Comparison of ENCODE assay signal across 8 cellular contexts in the genomic region with DNA sequence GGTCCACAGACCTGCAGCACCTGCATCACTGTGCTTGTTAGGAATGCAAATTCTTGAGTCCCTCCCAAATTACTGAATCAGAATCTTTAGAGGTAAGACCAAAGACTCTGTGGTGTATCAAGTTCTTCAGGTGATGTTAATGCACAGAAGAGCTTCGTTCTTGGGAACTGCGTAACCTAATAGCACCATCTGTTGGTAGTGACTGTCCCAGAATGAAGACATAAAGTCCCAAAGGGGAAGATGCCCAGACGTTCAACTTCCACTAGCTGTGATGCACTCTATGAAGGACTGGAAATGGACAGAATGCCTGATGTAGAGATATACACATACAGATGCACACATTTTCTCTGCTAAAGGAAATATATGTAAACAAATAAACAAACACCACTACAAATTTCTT.
DNase-seq lines count a peak whose midpoint lies in the region; ATAC-seq and TF ChIP-seq lines count a peak whose summit lies in the region.

No MANE protein-coding gene starts in this region.

- TF ChIP-seq EP300 in ovary (IDR thresholded peaks at IDR 0.05): no peak

- H3K4me3 Mint-ChIP-seq in naive thymus-derived CD4-positive, alpha-beta T cell: no peak overlapping the region

- no peaks in the 10 kb centered on the region for H3K9me3 ChIP-seq in naive thymus-derived CD4-positive, alpha-beta T cell (ENCODE audit: control insufficient read depth in 2 of 3, low read length in 3 of 3)
- no peaks in the 10 kb centered on the region for H3K9me3 ChIP-seq in ovary

- H3K4me3 ChIP-seq in naive thymus-derived CD4-positive, alpha-beta T cell (ENCODE audit: low read length): no peak overlapping the region
- H3K4me3 ChIP-seq in ovary: no peak overlapping the region

- H3K27ac Mint-ChIP-seq in naive thymus-derived CD4-positive, alpha-beta T cell: no peak overlapping the region

- no peak for TF ChIP-seq POLR2A in ovary (IDR thresholded peaks at IDR 0.05)

- H3K9me3 Mint-ChIP-seq in naive thymus-derived CD4-positive, alpha-beta T cell: peaks cover 0 to 5% (median 0%) of the 10 kb centered on the region in 11 donors

- ATAC-seq in GM18499 (IDR thresholded peaks at IDR 0.05; ENCODE audit: insufficient read depth, unreplicated experiment) (peak; percentile 62), HG02970 (IDR thresholded peaks at IDR 0.05; ENCODE audit: low FRiP score, unreplicated experiment) (peak; percentile 76)
- ATAC-seq in naive thymus-derived CD4-positive, alpha-beta T cell: peak; percentile 56

- H3K27me3 ChIP-seq in naive thymus-derived CD4-positive, alpha-beta T cell (ENCODE audit: control insufficient read depth in 2 of 2, insufficient read depth in 2 of 2, low read length in 2 of 2): no peaks in the 10 kb centered on the region
- no peaks in the 10 kb centered on the region for H3K27me3 ChIP-seq in ovary

- POLR2A ChIA-PET in naive thymus-derived CD4-positive, alpha-beta T cell (lab: Charles Lee): no interaction called here

- 18 to 22% (median 22%) methylated on average over 3 of the region's 3 CpGs for WGBS in ovary, 3 donors

- no peaks in the 10 kb centered on the region for H3K36me3 Mint-ChIP-seq in naive thymus-derived CD4-positive, alpha-beta T cell

- H3K27ac ChIP-seq in naive thymus-derived CD4-positive, alpha-beta T cell (ENCODE audit: low read depth, low read length): no peak overlapping the region
- no peak overlapping the region for H3K27ac ChIP-seq in ovary

- no peaks in the 10 kb centered on the region for H3K36me3 ChIP-seq in naive thymus-derived CD4-positive, alpha-beta T cell (ENCODE audit: control insufficient read depth in 2 of 3, insufficient read depth in 3 of 3, low read length in 3 of 3)
- H3K36me3 ChIP-seq in ovary: no peaks in the 10 kb centered on the region

- no peak for TF ChIP-seq CTCF in ovary (IDR thresholded peaks at IDR 0.05)

- CTCF ChIA-PET in naive thymus-derived CD4-positive, alpha-beta T cell (lab: Charles Lee): no interaction called here

- no peaks in the 10 kb centered on the region for H3K27me3 Mint-ChIP-seq in naive thymus-derived CD4-positive, alpha-beta T cell

- DNase-seq in A172 (ENCODE audit: low spot score) (peak; percentile 67), NCI-H446 treated with DMSO at 0.1 percent for 48 hours (lab: John Stamatoyannopoulos, UW) (peak; percentile 56), dermis blood vessel endothelial cell (peak; percentile 19), GM03348 (ENCODE audit: low spot score) (no peak), ovary (no peak)
- no peak for DNase-seq in naive thymus-derived CD4-positive, alpha-beta T cell

- H3K4me1 ChIP-seq in naive thymus-derived CD4-positive, alpha-beta T cell (ENCODE audit: control insufficient read depth in 2 of 2, insufficient read depth in 2 of 2, low read length in 2 of 2): no peaks in the 10 kb centered on the region
- no peaks in the 10 kb centered on the region for H3K4me1 ChIP-seq in ovary (ENCODE audit: insufficient read depth)

- intact Hi-C loops in naive thymus-derived CD4-positive, alpha-beta T cell (cut with micrococcal nuclease): no loop called here
- intact Hi-C loops in ovary (cut with DNase I): no loop called here

- no peaks in the 10 kb centered on the region for H3K4me1 Mint-ChIP-seq in naive thymus-derived CD4-positive, alpha-beta T cell

Comparison
In these comparisons a context has a peak if more than half of its experiments do, and no peak if none do; other contexts are left out.
1. DNase-seq: peak in A172 (single experiment), NCI-H446 treated with DMSO at 0.1 percent for 48 hours (single experiment) and dermis blood vessel endothelial cell (single experiment); none in naive thymus-derived CD4-positive, alpha-beta T cell (0 of 9), GM03348 (single experiment) and ovary (0 of 5).
2. Peak in every context shown above with its lines, with median percentiles within 50 percentile points of each other: ATAC-seq.